ENCODE assay signal across 1 cellular context in the genomic region with DNA sequence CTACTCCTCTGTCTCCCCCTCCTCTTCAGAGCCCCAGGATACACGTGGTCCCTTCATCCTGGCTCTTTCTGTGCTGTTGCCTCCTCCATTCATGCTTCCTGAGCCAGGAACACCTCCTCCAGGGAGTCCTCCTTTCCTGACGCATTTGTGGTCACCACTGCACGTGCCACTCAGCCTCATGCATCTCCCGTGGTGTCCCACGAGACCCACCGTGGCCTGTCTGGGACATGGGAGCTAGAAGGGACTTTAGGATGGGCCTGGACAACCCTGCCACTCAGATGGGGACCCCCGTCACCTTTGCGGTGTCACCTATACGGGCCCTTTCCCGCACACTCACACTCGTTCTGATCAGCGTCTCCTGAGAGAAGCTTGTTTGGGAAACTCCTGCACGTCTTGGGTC.
TF ChIP-seq lines count a peak whose summit lies in the region.

No MANE protein-coding gene starts in this region.

TF ChIP-seq in K562, 482 proteins besides CTCF, POLR2A, EP300 and RAD21:
- no peak for TF ChIP-seq FOSL1 (tag; conservative IDR thresholded peaks at IDR 0.05)
- TF ChIP-seq, protein P1, sequence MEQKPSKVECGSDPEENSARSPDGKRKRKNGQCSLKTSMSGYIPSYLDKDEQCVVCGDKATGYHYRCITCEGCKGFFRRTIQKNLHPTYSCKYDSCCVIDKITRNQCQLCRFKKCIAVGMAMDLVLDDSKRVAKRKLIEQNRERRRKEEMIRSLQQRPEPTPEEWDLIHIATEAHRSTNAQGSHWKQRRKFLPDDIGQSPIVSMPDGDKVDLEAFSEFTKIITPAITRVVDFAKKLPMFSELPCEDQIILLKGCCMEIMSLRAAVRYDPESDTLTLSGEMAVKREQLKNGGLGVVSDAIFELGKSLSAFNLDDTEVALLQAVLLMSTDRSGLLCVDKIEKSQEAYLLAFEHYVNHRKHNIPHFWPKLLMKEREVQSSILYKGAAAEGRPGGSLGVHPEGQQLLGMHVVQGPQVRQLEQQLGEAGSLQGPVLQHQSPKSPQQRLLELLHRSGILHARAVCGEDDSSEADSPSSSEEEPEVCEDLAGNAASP (IDR thresholded peaks at IDR 0.05), result no peak
- TF ChIP-seq ZFP36 (IDR thresholded peaks at IDR 0.05; ENCODE audit: low read depth, low read length, partially characterized antibody), result peak; percentile 94
- TF ChIP-seq RBM25 (IDR thresholded peaks at IDR 0.05; ENCODE audit: low read depth, low read length, severe bottlenecking), result peak; percentile 35
- TF ChIP-seq ZNF408 (CRISPR knock-in tag; IDR thresholded peaks at IDR 0.05; ENCODE audit: low read depth), result no peak
- TF ChIP-seq HMG20A (CRISPR knock-in tag; conservative IDR thresholded peaks at IDR 0.05), result no peak
- TF ChIP-seq SMARCE1 (IDR thresholded peaks at IDR 0.05), result no peak
- 0 out of 2 replicates have a peak, but pooled peaks have one; percentile 44 for TF ChIP-seq ZNF436 (CRISPR knock-in tag; IDR thresholded peaks at IDR 0.05)
- TF ChIP-seq SMARCA5 (IDR thresholded peaks at IDR 0.05), result peak; percentile 64; the same call in 1 of the 2 replicates
- no peak for TF ChIP-seq BRF2 (IDR thresholded peaks at IDR 0.05; ENCODE audit: borderline replicate concordance, insufficient read depth, insufficient read length)
- TF ChIP-seq OTX1 (CRISPR knock-in tag; IDR thresholded peaks at IDR 0.05), result no peak
- no peak for TF ChIP-seq KLF16 (IDR thresholded peaks at IDR 0.05)
- TF ChIP-seq, protein P2, sequence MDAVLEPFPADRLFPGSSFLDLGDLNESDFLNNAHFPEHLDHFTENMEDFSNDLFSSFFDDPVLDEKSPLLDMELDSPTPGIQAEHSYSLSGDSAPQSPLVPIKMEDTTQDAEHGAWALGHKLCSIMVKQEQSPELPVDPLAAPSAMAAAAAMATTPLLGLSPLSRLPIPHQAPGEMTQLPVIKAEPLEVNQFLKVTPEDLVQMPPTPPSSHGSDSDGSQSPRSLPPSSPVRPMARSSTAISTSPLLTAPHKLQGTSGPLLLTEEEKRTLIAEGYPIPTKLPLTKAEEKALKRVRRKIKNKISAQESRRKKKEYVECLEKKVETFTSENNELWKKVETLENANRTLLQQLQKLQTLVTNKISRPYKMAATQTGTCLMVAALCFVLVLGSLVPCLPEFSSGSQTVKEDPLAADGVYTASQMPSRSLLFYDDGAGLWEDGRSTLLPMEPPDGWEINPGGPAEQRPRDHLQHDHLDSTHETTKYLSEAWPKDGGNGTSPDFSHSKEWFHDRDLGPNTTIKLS (IDR thresholded peaks at IDR 0.05; ENCODE audit: borderline replicate concordance, low read depth), result no peak
- peak; percentile 68 for TF ChIP-seq BHLHE40 (IDR thresholded peaks at IDR 0.05; ENCODE audit: low read length)
- TF ChIP-seq, protein P3, sequence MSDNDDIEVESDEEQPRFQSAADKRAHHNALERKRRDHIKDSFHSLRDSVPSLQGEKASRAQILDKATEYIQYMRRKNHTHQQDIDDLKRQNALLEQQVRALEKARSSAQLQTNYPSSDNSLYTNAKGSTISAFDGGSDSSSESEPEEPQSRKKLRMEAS (CRISPR knock-in tag; IDR thresholded peaks at IDR 0.05), result peak; percentile 14; the same call in 1 of the 2 replicates
- no peak for TF ChIP-seq ZNF668 (CRISPR knock-in tag; IDR thresholded peaks at IDR 0.05)
- no peak for TF ChIP-seq RCOR1 (IDR thresholded peaks at IDR 0.05; ENCODE audit: borderline replicate concordance in 1 of 2, low read depth in 2 of 2, low read length in 2 of 2)
- TF ChIP-seq XRCC5 (IDR thresholded peaks at IDR 0.05; ENCODE audit: low read depth, low read length), result no peak
- TF ChIP-seq BCOR (IDR thresholded peaks at IDR 0.05), result peak; percentile 85
